1 cellular context compared by ENCODE assay signal in genomic region chr19:35612559-35613321, GRCh38.
TF ChIP-seq lines count a peak whose summit lies in the region.

A gene with protein sequence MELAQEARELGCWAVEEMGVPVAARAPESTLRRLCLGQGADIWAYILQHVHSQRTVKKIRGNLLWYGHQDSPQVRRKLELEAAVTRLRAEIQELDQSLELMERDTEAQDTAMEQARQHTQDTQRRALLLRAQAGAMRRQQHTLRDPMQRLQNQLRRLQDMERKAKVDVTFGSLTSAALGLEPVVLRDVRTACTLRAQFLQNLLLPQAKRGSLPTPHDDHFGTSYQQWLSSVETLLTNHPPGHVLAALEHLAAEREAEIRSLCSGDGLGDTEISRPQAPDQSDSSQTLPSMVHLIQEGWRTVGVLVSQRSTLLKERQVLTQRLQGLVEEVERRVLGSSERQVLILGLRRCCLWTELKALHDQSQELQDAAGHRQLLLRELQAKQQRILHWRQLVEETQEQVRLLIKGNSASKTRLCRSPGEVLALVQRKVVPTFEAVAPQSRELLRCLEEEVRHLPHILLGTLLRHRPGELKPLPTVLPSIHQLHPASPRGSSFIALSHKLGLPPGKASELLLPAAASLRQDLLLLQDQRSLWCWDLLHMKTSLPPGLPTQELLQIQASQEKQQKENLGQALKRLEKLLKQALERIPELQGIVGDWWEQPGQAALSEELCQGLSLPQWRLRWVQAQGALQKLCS (plus strand): TSS chr19:35612735. CDS start chr19:35612795, 60 bp downstream.

TF ChIP-seq in GM12878, 131 proteins besides CTCF, POLR2A, EP300 and RAD21 (continued from another document and continues in another):
- TF ChIP-seq CUX1 (IDR thresholded peaks at IDR 0.05; ENCODE audit: insufficient replicate concordance, low read depth, low read length): no peak
- no peak for TF ChIP-seq WRNIP1 (IDR thresholded peaks at IDR 0.05; ENCODE audit: borderline replicate concordance, low read depth, low read length)
- 0 out of 2 replicates have a peak, but pooled peaks have one; percentile 19 for TF ChIP-seq TCF3 (IDR thresholded peaks at IDR 0.05; ENCODE audit: borderline replicate concordance, insufficient read depth, low read depth, low read length)
- no peak for TF ChIP-seq ZBTB40 (IDR thresholded peaks at IDR 0.05; ENCODE audit: borderline replicate concordance)
- TF ChIP-seq, protein P1, sequence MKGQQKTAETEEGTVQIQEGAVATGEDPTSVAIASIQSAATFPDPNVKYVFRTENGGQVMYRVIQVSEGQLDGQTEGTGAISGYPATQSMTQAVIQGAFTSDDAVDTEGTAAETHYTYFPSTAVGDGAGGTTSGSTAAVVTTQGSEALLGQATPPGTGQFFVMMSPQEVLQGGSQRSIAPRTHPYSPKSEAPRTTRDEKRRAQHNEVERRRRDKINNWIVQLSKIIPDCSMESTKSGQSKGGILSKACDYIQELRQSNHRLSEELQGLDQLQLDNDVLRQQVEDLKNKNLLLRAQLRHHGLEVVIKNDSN (IDR thresholded peaks at IDR 0.05; ENCODE audit: borderline replicate concordance, extremely low read length, insufficient read depth, low read depth, low read length): no peak
- no peak for TF ChIP-seq MYC (IDR thresholded peaks at IDR 0.05; ENCODE audit: insufficient read depth, insufficient read length, insufficient replicate concordance, low read length, severe bottlenecking)
- TF ChIP-seq IRF4 (IDR thresholded peaks at IDR 0.05; ENCODE audit: low read depth, low read length): no peak
- TF ChIP-seq IRF5 (IDR thresholded peaks at IDR 0.05; ENCODE audit: borderline replicate concordance): no peak
- no peak for TF ChIP-seq SMARCA5 (IDR thresholded peaks at IDR 0.05)
- TF ChIP-seq, protein P2, sequence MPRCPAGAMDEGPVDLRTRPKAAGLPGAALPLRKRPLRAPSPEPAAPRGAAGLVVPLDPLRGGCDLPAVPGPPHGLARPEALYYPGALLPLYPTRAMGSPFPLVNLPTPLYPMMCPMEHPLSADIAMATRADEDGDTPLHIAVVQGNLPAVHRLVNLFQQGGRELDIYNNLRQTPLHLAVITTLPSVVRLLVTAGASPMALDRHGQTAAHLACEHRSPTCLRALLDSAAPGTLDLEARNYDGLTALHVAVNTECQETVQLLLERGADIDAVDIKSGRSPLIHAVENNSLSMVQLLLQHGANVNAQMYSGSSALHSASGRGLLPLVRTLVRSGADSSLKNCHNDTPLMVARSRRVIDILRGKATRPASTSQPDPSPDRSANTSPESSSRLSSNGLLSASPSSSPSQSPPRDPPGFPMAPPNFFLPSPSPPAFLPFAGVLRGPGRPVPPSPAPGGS (IDR thresholded peaks at IDR 0.05; ENCODE audit: borderline replicate concordance, insufficient read depth, low read depth, low read length, poor library complexity, severe bottlenecking): no peak
- TF ChIP-seq STAT3 (IDR thresholded peaks at IDR 0.05; ENCODE audit: low read depth, low read length): no peak
- TF ChIP-seq BCLAF1 (IDR thresholded peaks at IDR 0.05): no peak
- no peak; the same call in 1 of the 2 replicates for TF ChIP-seq PKNOX1 (IDR thresholded peaks at IDR 0.05)
- peak; percentile 62 for TF ChIP-seq CHD2 (IDR thresholded peaks at IDR 0.05; ENCODE audit: borderline replicate concordance, low read depth, low read length)
- TF ChIP-seq BHLHE40 (IDR thresholded peaks at IDR 0.05; ENCODE audit: borderline replicate concordance in 1 of 2, low read depth in 2 of 2, low read length in 1 of 2): peak; percentile 72 to 89
- no peak for TF ChIP-seq NR2C2 (IDR thresholded peaks at IDR 0.05; ENCODE audit: borderline replicate concordance, control insufficient read depth, insufficient read length, low read depth)
- TF ChIP-seq GATAD2B (conservative IDR thresholded peaks at IDR 0.05; ENCODE audit: low read depth): no peak
- no peak for TF ChIP-seq PAX8 (IDR thresholded peaks at IDR 0.05)
- peak; percentile 85 for TF ChIP-seq DPF2 (IDR thresholded peaks at IDR 0.05)
- no peak for TF ChIP-seq NR2C1 (IDR thresholded peaks at IDR 0.05)
- TF ChIP-seq TCF7 (IDR thresholded peaks at IDR 0.05; ENCODE audit: borderline replicate concordance): no peak
- no peak for TF ChIP-seq STAT1 (conservative IDR thresholded peaks at IDR 0.05)
- no peak for TF ChIP-seq ZNF384 (IDR thresholded peaks at IDR 0.05; ENCODE audit: borderline replicate concordance, low read depth, low read length)
- TF ChIP-seq, protein P3, sequence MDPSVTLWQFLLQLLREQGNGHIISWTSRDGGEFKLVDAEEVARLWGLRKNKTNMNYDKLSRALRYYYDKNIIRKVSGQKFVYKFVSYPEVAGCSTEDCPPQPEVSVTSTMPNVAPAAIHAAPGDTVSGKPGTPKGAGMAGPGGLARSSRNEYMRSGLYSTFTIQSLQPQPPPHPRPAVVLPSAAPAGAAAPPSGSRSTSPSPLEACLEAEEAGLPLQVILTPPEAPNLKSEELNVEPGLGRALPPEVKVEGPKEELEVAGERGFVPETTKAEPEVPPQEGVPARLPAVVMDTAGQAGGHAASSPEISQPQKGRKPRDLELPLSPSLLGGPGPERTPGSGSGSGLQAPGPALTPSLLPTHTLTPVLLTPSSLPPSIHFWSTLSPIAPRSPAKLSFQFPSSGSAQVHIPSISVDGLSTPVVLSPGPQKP (IDR thresholded peaks at IDR 0.05; ENCODE audit: low read depth, low read length): no peak
- no peak for TF ChIP-seq MTA3 (IDR thresholded peaks at IDR 0.05; ENCODE audit: borderline replicate concordance, low read length)
- TF ChIP-seq NFIC (IDR thresholded peaks at IDR 0.05; ENCODE audit: low read depth, low read length): no peak
- peak; percentile 99 for TF ChIP-seq RELA (IDR thresholded peaks at IDR 0.05; ENCODE audit: borderline replicate concordance, partially characterized antibody)
- no peak for TF ChIP-seq RAD51 (IDR thresholded peaks at IDR 0.05)
- TF ChIP-seq, protein P4, sequence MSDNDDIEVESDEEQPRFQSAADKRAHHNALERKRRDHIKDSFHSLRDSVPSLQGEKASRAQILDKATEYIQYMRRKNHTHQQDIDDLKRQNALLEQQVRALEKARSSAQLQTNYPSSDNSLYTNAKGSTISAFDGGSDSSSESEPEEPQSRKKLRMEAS (IDR thresholded peaks at IDR 0.05; ENCODE audit: low read depth, low read length): no peak; the same call in 1 of the 2 replicates
- TF ChIP-seq SUPT20H (IDR thresholded peaks at IDR 0.05; ENCODE audit: borderline replicate concordance, control insufficient read depth, low read depth, low read length): no peak
- TF ChIP-seq CREB1 (IDR thresholded peaks at IDR 0.05; ENCODE audit: low read depth): peak; percentile 100
- no peak for TF ChIP-seq CHD4 (IDR thresholded peaks at IDR 0.05)
